8 cellular contexts compared by ENCODE assay signal in genomic region chr4:164343472-164343976, GRCh38.
"Had no signal": no experiment of that assay in that cellular context is flagged by ENCODE, and none has a peak within 500 bp of the region (broad histone marks: within the 10 kb centered on the region; RNA-seq: fewer than 3 reads in every experiment).

No MANE protein-coding gene starts in this region.

- ATAC-seq: K562 had no signal

- H2AFZ ChIP-seq: GM23248 had no signal

- H3K27ac ChIP-seq: GM23248 had no signal

- DNase-seq: GM23248, GOT3, H7, HCEC 1CT, HFFc6, IMR-90, KG1 had no signal

- H3K9ac ChIP-seq: GM23248 had no signal

- H3K4me3 ChIP-seq: GM23248, K562 had no signal
